In genomic region chr14:64303471-64303917, GRCh38 we compare ENCODE assay signal across 9 cellular contexts. TPM values are rescaled to one million over a fixed set of nuclear protein-coding genes. Genes with fewer than 3 reads are reported as not detected.
DNase-seq lines count a peak whose midpoint lies in the region; ATAC-seq, FAIRE-seq and TF ChIP-seq lines count a peak whose summit lies in the region.
"Had no signal": no experiment of that assay in that cellular context is flagged by ENCODE, and none has a peak within 500 bp of the region (broad histone marks: within the 10 kb centered on the region; RNA-seq: fewer than 3 reads in every experiment).

No MANE protein-coding gene starts in this region.

- peaks cover 12 to 21% of the 10 kb centered on the region in 2 donors for H3K27me3 Mint-ChIP-seq in effector memory CD8-positive, alpha-beta T cell

- no peak overlapping the region for H3K27ac Mint-ChIP-seq in effector memory CD8-positive, alpha-beta T cell

- no peak overlapping the region for H2AK5ac ChIP-seq in mesenchymal stem cell (ENCODE audit: low read length, severe bottlenecking)

- H3K9me3 ChIP-seq in mesenchymal stem cell (ENCODE audit: control insufficient read depth, low read length) = no peaks in the 10 kb centered on the region
- H3K9me3 ChIP-seq: BLaER1 had no signal

- H3K4me1 Mint-ChIP-seq in effector memory CD8-positive, alpha-beta T cell (ENCODE audit: low read depth in 2 of 2) = peaks cover 2 to 5% of the 10 kb centered on the region in 2 donors

- H3K4me2 ChIP-seq in mesenchymal stem cell (ENCODE audit: low read length, poor library complexity, severe bottlenecking) = no peak overlapping the region
- H3K4me2 ChIP-seq: BLaER1 had no signal

- no peak overlapping the region for H2BK12ac ChIP-seq in mesenchymal stem cell (ENCODE audit: low read length in 2 of 2)

- H3K14ac ChIP-seq in mesenchymal stem cell (ENCODE audit: low read length in 2 of 2) = no peak overlapping the region

- H3K27ac ChIP-seq in mesenchymal stem cell (ENCODE audit: low read length, poor library complexity, severe bottlenecking) = no peak overlapping the region
- H3K27ac ChIP-seq: BLaER1 had no signal

- H4K91ac ChIP-seq in mesenchymal stem cell (ENCODE audit: low read length) = no peak overlapping the region

- H3K79me1 ChIP-seq in mesenchymal stem cell (replicated peaks; ENCODE audit: low read length, poor library complexity, severe bottlenecking) = no peaks in the 10 kb centered on the region

- H3K27me3 ChIP-seq in mesenchymal stem cell (ENCODE audit: control insufficient read depth in 1 of 2, insufficient read depth in 1 of 2, low read length in 2 of 2) = peaks cover 0 to 22% of the 10 kb centered on the region in 2 experiments
- H3K27me3 ChIP-seq: BLaER1 had no signal

- H3K4ac ChIP-seq in mesenchymal stem cell (ENCODE audit: low read depth in 1 of 2, low read length in 2 of 2) = no peak overlapping the region

- H3K4me3 ChIP-seq in LNCaP clone FGC (ENCODE audit: low read depth, low read length) (no peak overlapping the region), mesenchymal stem cell (ENCODE audit: insufficient read depth in 1 of 2, low read depth in 1 of 2, low read length in 2 of 2) (no peak overlapping the region)
- H3K4me3 ChIP-seq: BLaER1 had no signal

- no peak overlapping the region for H3K4me3 Mint-ChIP-seq in effector memory CD8-positive, alpha-beta T cell

- no peaks in the 10 kb centered on the region for H3K36me3 Mint-ChIP-seq in effector memory CD8-positive, alpha-beta T cell (ENCODE audit: insufficient read depth)

- H3K36me3 ChIP-seq in mesenchymal stem cell (ENCODE audit: control insufficient read depth in 1 of 2, insufficient read depth in 2 of 2, low read depth in 1 of 2, low read length in 2 of 2) = no peaks in the 10 kb centered on the region
- H3K36me3 ChIP-seq: BLaER1 had no signal

- H2BK120ac ChIP-seq in mesenchymal stem cell (ENCODE audit: low read depth, low read length) = no peak overlapping the region

- H3K18ac ChIP-seq in mesenchymal stem cell (ENCODE audit: low read depth in 1 of 2, low read length in 2 of 2) = no peak overlapping the region

- H2BK5ac ChIP-seq in mesenchymal stem cell (ENCODE audit: low read depth, low read length, poor library complexity, severe bottlenecking) = no peak overlapping the region

- TF ChIP-seq CTCF in LNCaP clone FGC (IDR thresholded peaks at IDR 0.05; ENCODE audit: control insufficient read depth, extremely low read depth, insufficient read depth) = peak; percentile 58

- H3K23ac ChIP-seq in mesenchymal stem cell (ENCODE audit: low read length in 2 of 2) = no peak overlapping the region

- no peak overlapping the region for H4K8ac ChIP-seq in mesenchymal stem cell (ENCODE audit: low read length)

- no peak overlapping the region for H3K9ac ChIP-seq in mesenchymal stem cell (ENCODE audit: low read length)
- H3K9ac ChIP-seq: BLaER1 had no signal

- peak; percentile 77 for FAIRE-seq in RCC 7860 (lab: Jason Lieb, UNC)

- ATAC-seq in effector memory CD8-positive, alpha-beta T cell (replicated peaks) = peak; percentile 68

- no peaks in the 10 kb centered on the region for H3K4me1 ChIP-seq in mesenchymal stem cell (ENCODE audit: control insufficient read depth, insufficient read depth, low read depth, low read length)
- H3K4me1 ChIP-seq: BLaER1 had no signal

- WGBS in mesenchymal stem cell = 50% methylated on average over 1 of the region's 4 CpGs

- no peak overlapping the region for H2AFZ ChIP-seq in mesenchymal stem cell (ENCODE audit: low read depth, low read length)

- H3K9me3 Mint-ChIP-seq in effector memory CD8-positive, alpha-beta T cell = no peaks in the 10 kb centered on the region

- H2BK15ac ChIP-seq in mesenchymal stem cell (ENCODE audit: low read depth, poor library complexity, severe bottlenecking) = no peak overlapping the region

- peak; percentile 93 for DNase-seq in NCI-H510A treated with DMSO at 0.1 percent for 48 hours (lab: John Stamatoyannopoulos, UW)
- no peak for DNase-seq in NCI-H510A (lab: John Stamatoyannopoulos, UW)
- peak; percentile 69 for DNase-seq in LNCaP clone FGC (ENCODE audit: low read depth)
- peak; percentile 55 for DNase-seq in RCC 7860 (ENCODE audit: low spot score)
- DNase-seq in effector memory CD8-positive, alpha-beta T cell = peak in 1 of 3 experiments; percentile 2
- DNase-seq in mesenchymal stem cell = peak; percentile 77
- no peak for DNase-seq in effector CD8-positive, alpha-beta T cell (lab: John Stamatoyannopoulos, UW)
- no peak for DNase-seq in mesenteric fat pad (ENCODE audit: low spot score)

RNA-seq across cellular contexts. Expression of gene ESR2, which starts 9.3 kb away (rescaled TPM):
- polyA plus RNA-seq in mesenchymal stem cell (2013, experiment 1 of 2) = 0.10 TPM
- 0.22 TPM for polyA plus RNA-seq in mesenchymal stem cell (2013, experiment 2 of 2)
- 0.32 TPM for total RNA-seq in mesenteric fat pad

Comparison
In these comparisons a context has a peak if more than half of its experiments do, and no peak if none do; other contexts are left out.
1. DNase-seq: peak in NCI-H510A treated with DMSO at 0.1 percent for 48 hours (single experiment), LNCaP clone FGC (single experiment), RCC 7860 (single experiment) and mesenchymal stem cell (single experiment); none in NCI-H510A (single experiment), effector CD8-positive, alpha-beta T cell (single experiment) and mesenteric fat pad (single experiment).